21 cellular contexts compared by ENCODE assay signal in the genomic region with DNA sequence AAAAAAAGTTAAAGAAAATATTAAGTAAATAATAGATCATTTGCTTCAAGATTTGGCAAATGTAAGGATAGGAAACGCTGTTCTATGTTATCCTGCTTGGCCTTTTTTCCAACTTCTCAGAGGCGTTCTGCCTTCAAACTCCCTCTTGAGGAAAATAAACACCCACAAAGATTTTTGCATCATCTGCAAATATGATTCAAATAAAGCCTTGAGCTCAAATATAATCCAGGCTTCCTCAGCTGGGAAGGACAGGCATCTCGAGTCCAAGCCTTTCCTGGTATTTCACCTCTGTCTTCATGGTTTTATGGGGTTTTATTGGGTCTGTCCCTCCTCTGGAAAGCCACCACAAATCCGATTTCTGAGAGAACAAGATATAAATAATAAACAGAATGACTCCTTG.
DNase-seq lines count a peak whose midpoint lies in the region; ATAC-seq, FAIRE-seq and TF ChIP-seq lines count a peak whose summit lies in the region.
"Had no signal": no experiment of that assay in that cellular context is flagged by ENCODE, and none has a peak within 500 bp of the region (broad histone marks: within the 10 kb centered on the region; RNA-seq: fewer than 3 reads in every experiment).

No MANE protein-coding gene starts in this region.

- no peak overlapping the region for H3K9ac ChIP-seq in K562 (ENCODE audit: insufficient read depth in 1 of 2, low read depth in 2 of 2, low read length in 2 of 2)
- H3K9ac ChIP-seq: BLaER1 treated with 17β-estradiol and CSF1 and Interleukin-3, amounts not matched to agents 10 nM and 100 nM had no signal

- H3K27me3 ChIP-seq in ACC112 (ENCODE audit: insufficient read depth, low read length), result no peaks in the 10 kb centered on the region
- no peaks in the 10 kb centered on the region for H3K27me3 ChIP-seq in K562 (ENCODE audit: control insufficient read depth in 2 of 2, insufficient read depth in 2 of 2, low read length in 2 of 2)
- H3K27me3 ChIP-seq in lower lobe of right lung (ENCODE audit: low read depth), result no peaks in the 10 kb centered on the region
- no peaks in the 10 kb centered on the region for H3K27me3 ChIP-seq in suprapubic skin
- H3K27me3 ChIP-seq in left lung, result no peaks in the 10 kb centered on the region
- H3K27me3 ChIP-seq: BLaER1 treated with 17β-estradiol and CSF1 and Interleukin-3, amounts not matched to agents 10 nM and 100 nM; Peyer's patch had no signal

- intact Hi-C loops in K562 (cut with micrococcal nuclease) (no loop called here), lower lobe of right lung (cut with DNase I) (no loop called here), left lung (cut with DNase I) (no loop called here)

- ATAC-seq in K562, result no peak
- ATAC-seq in lower lobe of right lung, result no peak
- ATAC-seq in T-helper 17 cell, result no peak
- ATAC-seq in left lung, result no peak

- DNase-seq in K562 (ENCODE audit: extremely low read depth in 1 of 4, low spot score in 3 of 4) (no peak), lower lobe of right lung (no peak), suprapubic skin (ENCODE audit: low spot score in 2 of 2) (no peak), T-helper 17 cell (no peak), ecto neural progenitor cell (ENCODE audit: low spot score) (no peak), left lung (no peak), RCC 7860 (ENCODE audit: low spot score) (no peak)
- DNase-seq: CD8-positive, alpha-beta memory T cell; GOT3; KG1; MV-4-11; NCI-H1694 treated with DMSO at 0.1 percent for 48 hours; NCI-H748 treated with DMSO at 0.1 percent for 48 hours; NK-92 treated with Interleukin-12 subunit alpha and Interleukin-12 subunit beta, amount 100 ng/mL, for 24 hours; Peyer's patch; Right ventricle myocardium superior had no signal

- CTCF ChIA-PET in K562 (lab: Yijun Ruan, JAX; ENCODE audit: low intra/inter-chr PET ratio), result interaction anchor here (0.7 kb wide), 1 partner anchor 256 kb away, joined by 3 read pairs; no protein-coding TSS in a partner anchor

- H3K27ac ChIP-seq in ACC112 (ENCODE audit: low read depth, low read length) (peak overlapping the region; percentile 99; the same call in 1 of the 2 replicates), K562 (ENCODE audit: extremely low read depth, low read depth, low read length) (no peak overlapping the region), lower lobe of right lung (peak overlapping the region; percentile 72), suprapubic skin (peak overlapping the region; percentile 50), left lung (peak overlapping the region in 1 of 2 donors; percentile 41)

- H3K79me2 ChIP-seq in ACC112 (ENCODE audit: control insufficient read depth, insufficient read depth, low read length, unreplicated experiment) (no peaks in the 10 kb centered on the region), K562 (ENCODE audit: control insufficient read depth, insufficient read depth, low read length) (no peaks in the 10 kb centered on the region)

- no peak overlapping the region for H3K4me2 ChIP-seq in K562 (ENCODE audit: insufficient read depth, low read length)

- H3K9me3 ChIP-seq in K562 (replicated peaks; ENCODE audit: control insufficient read depth, insufficient read depth, low read depth, low read length), result no peaks in the 10 kb centered on the region
- H3K9me3 ChIP-seq in lower lobe of right lung, result no peaks in the 10 kb centered on the region
- no peaks in the 10 kb centered on the region for H3K9me3 ChIP-seq in suprapubic skin
- no peaks in the 10 kb centered on the region for H3K9me3 ChIP-seq in T-helper 17 cell (ENCODE audit: control insufficient read depth, low read length, poor library complexity, severe bottlenecking)
- H3K9me3 ChIP-seq in left lung, result no peaks in the 10 kb centered on the region
- H3K9me3 ChIP-seq: BLaER1 treated with 17β-estradiol and CSF1 and Interleukin-3, amounts not matched to agents 10 nM and 100 nM; Peyer's patch had no signal

- in situ Hi-C loops in K562 (cut with MboI), result no loop called here

- TF ChIP-seq RAD21 in K562 (CRISPR knock-in tag; conservative IDR thresholded peaks at IDR 0.05 in 1 of 2, IDR thresholded peaks at IDR 0.05 in 1 of 2), result no peak

- H2AFZ ChIP-seq in ACC112 (ENCODE audit: low read length, unreplicated experiment) (peak overlapping the region; percentile 37), K562 (ENCODE audit: low read depth, low read length) (peak overlapping the region; percentile 3)

- no peak overlapping the region for H3K4me3 Mint-ChIP-seq in T-helper 17 cell
- H3K4me3 Mint-ChIP-seq: CD8-positive, alpha-beta memory T cell had no signal

- TF ChIP-seq POLR2A in K562 (conservative IDR thresholded peaks at IDR 0.05) (no peak), suprapubic skin (IDR thresholded peaks at IDR 0.05) (no peak)

- H3K36me3 ChIP-seq in ACC112 (ENCODE audit: insufficient read depth, low read length) (no peaks in the 10 kb centered on the region), K562 (ENCODE audit: control insufficient read depth, insufficient read depth, low read length) (no peaks in the 10 kb centered on the region), lower lobe of right lung (no peaks in the 10 kb centered on the region), suprapubic skin (no peaks in the 10 kb centered on the region), left lung (no peaks in the 10 kb centered on the region)
- H3K36me3 ChIP-seq: BLaER1 treated with 17β-estradiol and CSF1 and Interleukin-3, amounts not matched to agents 10 nM and 100 nM; Peyer's patch had no signal

- H3K9me1 ChIP-seq in K562 (ENCODE audit: control insufficient read depth, insufficient read depth, low read length), result no peaks in the 10 kb centered on the region

- H3K27ac Mint-ChIP-seq in T-helper 17 cell, result no peak overlapping the region

- H3K36me3 Mint-ChIP-seq in T-helper 17 cell (ENCODE audit: low read depth), result no peaks in the 10 kb centered on the region
- H3K36me3 Mint-ChIP-seq: CD8-positive, alpha-beta memory T cell had no signal

- TF ChIP-seq EP300 in K562 (IDR thresholded peaks at IDR 0.05; ENCODE audit: low read length), result no peak
- no peak for TF ChIP-seq EP300 in suprapubic skin (IDR thresholded peaks at IDR 0.05)

- WGBS in K562 (ENCODE audit: insufficient coverage, low coverage, missing lambda C conversion rate), result 59% methylated on average over 4 of the region's 4 CpGs
- WGBS in suprapubic skin, result 70% methylated on average over 4 of the region's 4 CpGs

- no peak for FAIRE-seq in K562 (lab: Jason Lieb, UNC)
- no peak for FAIRE-seq in RCC 7860 (lab: Jason Lieb, UNC)
- FAIRE-seq: A204.1, GM12891, GM18507 had no signal

- POLR2A ChIA-PET in K562 (lab: Yijun Ruan, JAX), result interaction anchor here (0.5 to 0.6 kb wide), 2 partner anchors 362 to 372 kb away, joined by 3 read pairs; no protein-coding TSS in a partner anchor

- BruUV-seq in K562 (replicated peaks; lab: Mats Ljungman, UMichigan), result no TSS peak

- H3K4me3 ChIP-seq in ACC112 (ENCODE audit: low read depth, low read length) (no peak overlapping the region), K562 (no peak overlapping the region), lower lobe of right lung (no peak overlapping the region), suprapubic skin (no peak overlapping the region), left lung (no peak overlapping the region)
- H3K4me3 ChIP-seq: BLaER1 treated with 17β-estradiol and CSF1 and Interleukin-3, amounts not matched to agents 10 nM and 100 nM; Peyer's patch had no signal

- TF ChIP-seq CTCF in K562 (IDR thresholded peaks at IDR 0.05 in 2 of 3, conservative IDR thresholded peaks at IDR 0.05 in 1 of 3; ENCODE audit: insufficient read depth in 2 of 3, low read depth in 1 of 3, low read length in 3 of 3) (no peak), lower lobe of right lung (IDR thresholded peaks at IDR 0.05) (no peak), suprapubic skin (IDR thresholded peaks at IDR 0.05) (no peak), left lung (IDR thresholded peaks at IDR 0.05) (no peak)

- H3K27me3 Mint-ChIP-seq in T-helper 17 cell, result peaks cover 12% of the 10 kb centered on the region

- H4K20me1 ChIP-seq in K562 (replicated peaks; ENCODE audit: control insufficient read depth, insufficient read depth, low read length), result no peaks in the 10 kb centered on the region
- H4K20me1 ChIP-seq: BLaER1 treated with 17β-estradiol and CSF1 and Interleukin-3, amounts not matched to agents 10 nM and 100 nM had no signal

- peaks cover 7% of the 10 kb centered on the region for H3K4me1 Mint-ChIP-seq in T-helper 17 cell

- H3K4me1 ChIP-seq in ACC112 (ENCODE audit: control insufficient read depth, insufficient read depth, low read length, unreplicated experiment) (peaks cover 30% of the 10 kb centered on the region), K562 (replicated peaks in 1 of 2; ENCODE audit: control insufficient read depth in 2 of 2, insufficient read depth in 2 of 2, low read length in 2 of 2) (peaks cover 25 to 26% of the 10 kb centered on the region in 2 experiments), lower lobe of right lung (peaks cover 41% of the 10 kb centered on the region), suprapubic skin (peaks cover 4% of the 10 kb centered on the region), left lung (peaks cover 11 to 62% of the 10 kb centered on the region in 2 donors)

TF ChIP-seq in K562, 482 proteins besides CTCF, POLR2A, EP300 and RAD21:
- TF ChIP-seq NCOA1 (IDR thresholded peaks at IDR 0.05; ENCODE audit: low read depth) (no peak), C11orf30 (IDR thresholded peaks at IDR 0.05; ENCODE audit: low read depth) (0 out of 2 replicates have a peak, but pooled peaks have one; percentile 21), BACH1 (tag; IDR thresholded peaks at IDR 0.05) (no peak), RBM39 (optimal IDR thresholded peaks at IDR 0.05; ENCODE audit: low read depth, low read length) (no peak), SETDB1 (IDR thresholded peaks at IDR 0.05; ENCODE audit: low read length) (no peak), MED1 (CRISPR knock-in tag; IDR thresholded peaks at IDR 0.05; ENCODE audit: borderline replicate concordance) (no peak), ZNF316 (IDR thresholded peaks at IDR 0.05) (peak; percentile 40; the same call in 1 of the 2 replicates), POLR3A (IDR thresholded peaks at IDR 0.05; ENCODE audit: borderline replicate concordance, extremely low read depth, insufficient read depth, insufficient read length) (no peak)
